Comparison of ENCODE assay signal across 8 cellular contexts in genomic region chr16:46629331-46629843, GRCh38. TPM values are rescaled to one million over a fixed set of nuclear protein-coding genes. Genes with fewer than 3 reads are reported as not detected.
DNase-seq lines count a peak whose midpoint lies in the region; ATAC-seq, FAIRE-seq and TF ChIP-seq lines count a peak whose summit lies in the region.

No MANE protein-coding gene starts in this region.

- H3K36me3 ChIP-seq in kidney epithelial cell (ENCODE audit: control insufficient read depth, insufficient read depth, low read length), result no peaks in the 10 kb centered on the region
- H3K36me3 ChIP-seq in prostate gland, result no peaks in the 10 kb centered on the region

- intact Hi-C loops in prostate gland (cut with DNase I), result no loop called here

- CTCF ChIA-PET in T-cell (lab: Charles Lee), result interaction anchor here in 1 of 2 donors (0.5 kb wide), 1 partner anchor 281 kb away, joined by 3 read pairs; no protein-coding TSS in a partner anchor

- no peaks in the 10 kb centered on the region for H3K27me3 Mint-ChIP-seq in T-cell

- POLR2A ChIA-PET in T-cell (lab: Charles Lee), result interaction anchor here in 1 of 2 donors (0.5 kb wide), 1 partner anchor 12 kb away, joined by 4 read pairs; no protein-coding TSS in a partner anchor

- H3K27ac Mint-ChIP-seq in T-cell, result no peak overlapping the region

- TF ChIP-seq POLR2A in prostate gland (IDR thresholded peaks at IDR 0.05), result no peak

- H3K27me3 ChIP-seq in kidney epithelial cell (ENCODE audit: control insufficient read depth, insufficient read depth, low read length) (no peaks in the 10 kb centered on the region), prostate gland (replicated peaks; ENCODE audit: insufficient read depth) (no peaks in the 10 kb centered on the region)

- DNase-seq in D721Med (ENCODE audit: insufficient read length, low spot score) (no peak), KBM-7 (peak; percentile 45), amniotic epithelial cell (ENCODE audit: low read depth) (peak; percentile 37), kidney epithelial cell (ENCODE audit: low read depth) (no peak), T-cell (no peak), prostate gland (ENCODE audit: low spot score) (no peak)

- ATAC-seq in T-cell (replicated peaks in 1 of 4), result no peak
- ATAC-seq in HG02759 (IDR thresholded peaks at IDR 0.05; ENCODE audit: unreplicated experiment), result no peak
- ATAC-seq in HG03342 (IDR thresholded peaks at IDR 0.05; ENCODE audit: unreplicated experiment), result no peak

- H3K9me3 ChIP-seq in prostate gland, result no peaks in the 10 kb centered on the region

- 30% methylated on average over 6 of the region's 6 CpGs for WGBS in prostate gland

- H3K4me3 ChIP-seq in kidney epithelial cell (ENCODE audit: low read depth, low read length) (no peak overlapping the region), prostate gland (no peak overlapping the region)

- H3K9me3 Mint-ChIP-seq in T-cell, result no peaks in the 10 kb centered on the region

- in situ Hi-C loops in KBM-7 (cut with MboI; ENCODE audit: low pct_unique_long_range_greater_than_20kb, low sequenced_read_pairs), result no loop called here

- no peak overlapping the region for H3K4me3 Mint-ChIP-seq in T-cell

- TF ChIP-seq CTCF in D721Med (IDR thresholded peaks at IDR 0.05; ENCODE audit: insufficient read depth, missing control alignments) (peak; percentile 33), kidney epithelial cell (IDR thresholded peaks at IDR 0.05; ENCODE audit: insufficient read depth, low read length, poor library complexity, severe bottlenecking) (peak; percentile 40), prostate gland (IDR thresholded peaks at IDR 0.05) (no peak)

- no peaks in the 10 kb centered on the region for H3K4me1 Mint-ChIP-seq in T-cell

- no peaks in the 10 kb centered on the region for H3K36me3 Mint-ChIP-seq in T-cell

- H3K4me1 ChIP-seq in prostate gland (replicated peaks), result no peaks in the 10 kb centered on the region

- no peak for FAIRE-seq in D721Med (lab: Jason Lieb, UNC)

- no peak overlapping the region for H3K27ac ChIP-seq in prostate gland

RNA-seq across cellular contexts. Expression of gene SHCBP1, which starts 8.2 kb away (rescaled TPM):
- total RNA-seq in kidney epithelial cell (2.2 and 3.7 TPM in 2 replicates), T-cell (1 to 10 TPM in 3 of 5 donors, under 1 TPM in 2; 0.69 to 4.1 (median 1.1) TPM), prostate gland (1 to 10 TPM in 1 of 2 donors, under 1 TPM in 1; 0.77 to 5.6 TPM)

RNA-seq across cellular contexts. Expression of gene VPS35, which starts 59.6 kb away (rescaled TPM):
- 128 and 147 TPM in 2 replicates for total RNA-seq in kidney epithelial cell
- 100 to 1,000 TPM in 2 of 5 donors, 10 to 100 TPM in 3; 49.8 to 105 (median 87.3) TPM for total RNA-seq in T-cell
- 100 to 1,000 TPM in 1 of 2 donors, 10 to 100 TPM in 1; 99.1 to 107 TPM for total RNA-seq in prostate gland

Comparison
In these comparisons a context has a peak if more than half of its experiments do, and no peak if none do; other contexts are left out.
1. DNase-seq: peak in KBM-7 (single experiment) and amniotic epithelial cell (single experiment); none in D721Med (single experiment), kidney epithelial cell (single experiment), T-cell (0 of 34) and prostate gland (single experiment).
2. CTCF ChIP-seq: peak in D721Med (single experiment) and kidney epithelial cell (single experiment); none in prostate gland (0 of 4).